In the genomic region with DNA sequence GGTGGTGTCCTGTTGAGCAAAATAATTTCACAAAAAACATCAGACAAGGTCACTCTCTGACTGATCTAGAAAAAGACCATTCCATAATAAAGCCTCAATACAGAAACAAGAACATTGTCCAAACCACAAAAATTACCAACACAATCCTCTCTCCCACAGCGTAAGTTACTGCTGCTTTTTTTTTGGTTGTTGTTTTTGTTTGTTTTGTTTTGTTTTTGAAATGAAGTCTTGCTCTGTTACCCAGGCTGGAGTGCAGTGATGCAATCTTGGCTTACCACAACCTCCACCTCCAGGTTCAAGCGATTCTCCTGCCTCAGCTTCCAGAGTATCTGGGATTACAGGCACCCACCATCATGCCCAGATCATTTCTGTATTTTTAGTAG, we compare ENCODE assay signal across 10 cellular contexts. TPM values are rescaled to one million over a fixed set of nuclear protein-coding genes. Genes with fewer than 3 reads are reported as not detected.
A peak's percentile ranks its signal among the peaks of the same experiment; 100 is the strongest.
DNase-seq lines count a peak whose midpoint lies in the region; ATAC-seq lines count a peak whose summit lies in the region.
"Had no signal": no experiment of that assay in that cellular context is flagged by ENCODE, and none has a peak within 500 bp of the region (broad histone marks: within the 10 kb centered on the region; RNA-seq: fewer than 3 reads in every experiment).

No MANE protein-coding gene starts in this region.

- peaks cover 4% of the 10 kb centered on the region in 2 donors for H3K36me3 Mint-ChIP-seq in activated T-cell treated with anti-CD3 and anti-CD28 coated beads, Interleukin-2, amount 50 U/mL, for 72 hours (ENCODE audit: insufficient read depth in 2 of 2)
- peaks cover 12% of the 10 kb centered on the region for H3K36me3 Mint-ChIP-seq in activated naive CD8-positive, alpha-beta T cell treated with anti-CD3 and anti-CD28 coated beads, Interleukin-2, amount 50 U/mL, for 24 hours (ENCODE audit: low read depth)

- no peak for ATAC-seq in activated T-cell treated with anti-CD3 and anti-CD28 coated beads, Interleukin-2, amount 50 U/mL, for 72 hours (replicated peaks in 1 of 2)
- no peak for ATAC-seq in activated naive CD8-positive, alpha-beta T cell treated with anti-CD3 and anti-CD28 coated beads, Interleukin-2, amount 50 U/mL, for 24 hours
- ATAC-seq in GM19328 (IDR thresholded peaks at IDR 0.05; ENCODE audit: unreplicated experiment) (no peak), GM21576 (IDR thresholded peaks at IDR 0.05; ENCODE audit: unreplicated experiment) (no peak)

- peak overlapping the region; percentile 96 to 99 for H3K4me3 Mint-ChIP-seq in activated T-cell treated with anti-CD3 and anti-CD28 coated beads, Interleukin-2, amount 50 U/mL, for 72 hours
- peak overlapping the region; percentile 92 for H3K4me3 Mint-ChIP-seq in activated naive CD8-positive, alpha-beta T cell treated with anti-CD3 and anti-CD28 coated beads, Interleukin-2, amount 50 U/mL, for 24 hours

- H3K27me3 ChIP-seq in layer of hippocampus (ENCODE audit: control insufficient read depth, insufficient read depth, low read length) = no peaks in the 10 kb centered on the region

- H3K27me3 Mint-ChIP-seq in activated T-cell treated with anti-CD3 and anti-CD28 coated beads, Interleukin-2, amount 50 U/mL, for 72 hours (ENCODE audit: low read depth) = no peaks in the 10 kb centered on the region
- H3K27me3 Mint-ChIP-seq in activated naive CD8-positive, alpha-beta T cell treated with anti-CD3 and anti-CD28 coated beads, Interleukin-2, amount 50 U/mL, for 24 hours = no peaks in the 10 kb centered on the region

- H3K27ac ChIP-seq in layer of hippocampus (ENCODE audit: low read depth, low read length) = peak overlapping the region; percentile 97
- peak overlapping the region; percentile 87 for H3K27ac ChIP-seq in temporal lobe (ENCODE audit: low read depth, low read length)

- no peaks in the 10 kb centered on the region for H3K9me3 Mint-ChIP-seq in activated T-cell treated with anti-CD3 and anti-CD28 coated beads, Interleukin-2, amount 50 U/mL, for 72 hours
- no peaks in the 10 kb centered on the region for H3K9me3 Mint-ChIP-seq in activated naive CD8-positive, alpha-beta T cell treated with anti-CD3 and anti-CD28 coated beads, Interleukin-2, amount 50 U/mL, for 24 hours

- H3K27ac Mint-ChIP-seq in activated T-cell treated with anti-CD3 and anti-CD28 coated beads, Interleukin-2, amount 50 U/mL, for 72 hours = no peak overlapping the region
- H3K27ac Mint-ChIP-seq in activated naive CD8-positive, alpha-beta T cell treated with anti-CD3 and anti-CD28 coated beads, Interleukin-2, amount 50 U/mL, for 24 hours = no peak overlapping the region

- H3K4me1 Mint-ChIP-seq in activated T-cell treated with anti-CD3 and anti-CD28 coated beads, Interleukin-2, amount 50 U/mL, for 72 hours (ENCODE audit: low read depth) = peaks cover 43% of the 10 kb centered on the region
- peaks cover 34% of the 10 kb centered on the region for H3K4me1 Mint-ChIP-seq in activated naive CD8-positive, alpha-beta T cell treated with anti-CD3 and anti-CD28 coated beads, Interleukin-2, amount 50 U/mL, for 24 hours

- DNase-seq in activated T-cell treated with anti-CD3 and anti-CD28 coated beads, Interleukin-2, amount 50 U/mL, for 72 hours = no peak
- DNase-seq in activated T-cell treated with anti-CD3 and anti-CD28 coated beads for 4 hours = no peak
- DNase-seq in activated naive CD8-positive, alpha-beta T cell treated with anti-CD3 and anti-CD28 coated beads, Interleukin-2, amount 50 U/mL, for 24 hours = no peak
- no peak for DNase-seq in Kasumi-1 (lab: John Stamatoyannopoulos, UW)
- DNase-seq: activated CD4-positive, alpha-beta T cell treated with anti-CD3 and anti-CD28 coated beads, Interleukin-2, amount 50 U/mL, for 1 hour; NCI-H1694 had no signal

RNA-seq across cellular contexts. Expression of a gene that starts 1.5 kb away (rescaled TPM):
- total RNA-seq in activated T-cell treated with anti-CD3 and anti-CD28 coated beads, Interleukin-2, amount 50 U/mL, for 72 hours = 10 to 100 TPM; 45.3 to 46.8 TPM
- 38.4 TPM for total RNA-seq in temporal lobe

RNA-seq across cellular contexts. Expression of a gene that starts 27.2 kb away (rescaled TPM):
- total RNA-seq in activated T-cell treated with anti-CD3 and anti-CD28 coated beads, Interleukin-2, amount 50 U/mL, for 72 hours = under 1 TPM; 0.82 to 0.93 TPM
- 13.0 TPM for total RNA-seq in temporal lobe

RNA-seq across cellular contexts. Expression of a gene that starts 28.2 kb away (rescaled TPM):
- total RNA-seq in activated T-cell treated with anti-CD3 and anti-CD28 coated beads, Interleukin-2, amount 50 U/mL, for 72 hours = under 1 TPM; 0.31 to 0.44 TPM
- 58.5 TPM for total RNA-seq in temporal lobe

RNA-seq across cellular contexts. Expression of a gene that starts 34.4 kb away (rescaled TPM):
- total RNA-seq in activated T-cell treated with anti-CD3 and anti-CD28 coated beads, Interleukin-2, amount 50 U/mL, for 72 hours = 10 to 100 TPM; 84.5 to 84.7 TPM
- total RNA-seq in temporal lobe = 16.7 TPM

RNA-seq across cellular contexts. Expression of a gene that starts 46.2 kb away (rescaled TPM):
- total RNA-seq in activated T-cell treated with anti-CD3 and anti-CD28 coated beads, Interleukin-2, amount 50 U/mL, for 72 hours = 10 to 100 TPM; 31.1 to 35.0 TPM
- 42.0 TPM for total RNA-seq in temporal lobe

Comparison
In these comparisons a context has a peak if more than half of its experiments do, and no peak if none do; other contexts are left out.
1. RNA of a gene that starts 28.2 kb away (total RNA-seq): 58.5 TPM in temporal lobe (single experiment); 0.31 to 0.44 TPM in activated T-cell treated with anti-CD3 and anti-CD28 coated beads, Interleukin-2, amount 50 U/mL, for 72 hours; every median in the first group is over 10 times any median in the second.